ENCODE assay signal across 25 cellular contexts in genomic region chr2:223562078-223562477, GRCh38. TPM values are rescaled to one million over a fixed set of nuclear protein-coding genes. Genes with fewer than 3 reads are reported as not detected.
"Had no signal": no experiment of that assay in that cellular context is flagged by ENCODE, and none has a peak within 500 bp of the region (broad histone marks: within the 10 kb centered on the region; RNA-seq: fewer than 3 reads in every experiment).

No MANE protein-coding gene starts in this region.

- H3K4me1 ChIP-seq: adrenal gland, breast epithelium had no signal

- H3K27ac ChIP-seq: adrenal gland, breast epithelium had no signal

- H3K27me3 ChIP-seq: adrenal gland, breast epithelium, MG63 had no signal

- H3K9me3 Mint-ChIP-seq: activated CD8-positive, alpha-beta T cell treated with anti-CD3 and anti-CD28 coated beads for 36 hours; activated naive CD8-positive, alpha-beta T cell treated with anti-CD3 and anti-CD28 coated beads, Interleukin-2, amount 10 ng/mL, durations not matched to agents 7 days and 5 days; activated T-helper 2 cell treated with anti-CD3 and anti-CD28 coated beads, Interferon-gamma antibody, Interleukin-2, Interleukin-4, amounts not matched to agents 10 μg/mL and 5 μg/mL and 100 μg/mL, durations not matched to agents 14 hours and 24 hours and 36 hours; T-helper 1 cell treated with Interleukin-12 subunit alpha and Interleukin-12 subunit beta and Interleukin-4 antibody, amounts not matched to agents 30 μg/mL and 1 μg/mL, for 36 hours had no signal

- ATAC-seq: activated CD4-positive, CD25-positive, alpha-beta regulatory T cell treated with anti-CD3 and anti-CD28 coated beads, Interleukin-2, amount 50 U/mL, for 24 hours; activated CD8-positive, alpha-beta T cell treated with anti-CD3 and anti-CD28 coated beads for 36 hours; activated T-cell treated with anti-CD3 and anti-CD28 coated beads, Interleukin-2, amount 50 U/mL, for 72 hours had no signal

- H3K36me3 ChIP-seq: adrenal gland, breast epithelium, MG63 had no signal

- H3K27me3 Mint-ChIP-seq: activated CD8-positive, alpha-beta T cell treated with anti-CD3 and anti-CD28 coated beads for 36 hours; activated naive CD8-positive, alpha-beta T cell treated with anti-CD3 and anti-CD28 coated beads, Interleukin-2, amount 10 ng/mL, durations not matched to agents 7 days and 5 days had no signal

- H3K4me3 ChIP-seq: adrenal gland, breast epithelium, MG63 had no signal

- H3K4me3 Mint-ChIP-seq: activated CD8-positive, alpha-beta T cell treated with anti-CD3 and anti-CD28 coated beads for 36 hours; activated naive CD8-positive, alpha-beta T cell treated with anti-CD3 and anti-CD28 coated beads, Interleukin-2, amount 10 ng/mL, durations not matched to agents 7 days and 5 days; activated T-cell treated with anti-CD3 and anti-CD28 coated beads, Interleukin-2, amount 50 U/mL, for 72 hours; T-helper 1 cell treated with Interleukin-12 subunit alpha and Interleukin-12 subunit beta and Interleukin-4 antibody, amounts not matched to agents 30 μg/mL and 1 μg/mL, for 36 hours had no signal

- DNase-seq: activated CD4-positive, alpha-beta T cell treated with anti-CD3 and anti-CD28 coated beads for 4 hours; activated CD8-positive, alpha-beta memory T cell treated with anti-CD3 and anti-CD28 coated beads, Interleukin-2, amount 50 U/mL, for 4 hours; activated CD8-positive, alpha-beta T cell treated with anti-CD3 and anti-CD28 coated beads for 36 hours; activated naive CD4-positive, alpha-beta T cell treated with anti-CD3 and anti-CD28 coated beads, Interleukin-2, amount 50 U/mL, for 16 hours; activated naive CD8-positive, alpha-beta T cell treated with anti-CD3 and anti-CD28 coated beads, Interleukin-2, amount 10 ng/mL, durations not matched to agents 7 days and 5 days; activated T-cell treated with anti-CD3 and anti-CD28 coated beads, Interleukin-2, amount 50 U/mL, for 72 hours; adrenal gland; aorta; caudate nucleus; MG63; MV-4-11; NCI-H1092 treated with DMSO at 0.1 percent for 48 hours; NCI-H1417 treated with DMSO at 0.1 percent for 48 hours; NCI-H1694; NCI-H2029; NCI-H2107; NCI-H2171 treated with DMSO at 0.1 percent for 48 hours; NCI-H226; NCI-H526; NCI-H82; SHP77 treated with DMSO at 0.1 percent for 48 hours had no signal

- H3K36me3 Mint-ChIP-seq: activated naive CD8-positive, alpha-beta T cell treated with anti-CD3 and anti-CD28 coated beads, Interleukin-2, amount 10 ng/mL, durations not matched to agents 7 days and 5 days had no signal

- H3K4me1 Mint-ChIP-seq: activated naive CD8-positive, alpha-beta T cell treated with anti-CD3 and anti-CD28 coated beads, Interleukin-2, amount 10 ng/mL, durations not matched to agents 7 days and 5 days had no signal

- H3K27ac Mint-ChIP-seq: activated CD8-positive, alpha-beta T cell treated with anti-CD3 and anti-CD28 coated beads for 36 hours; activated naive CD8-positive, alpha-beta T cell treated with anti-CD3 and anti-CD28 coated beads, Interleukin-2, amount 10 ng/mL, durations not matched to agents 7 days and 5 days; activated T-cell treated with anti-CD3 and anti-CD28 coated beads, Interleukin-2, amount 50 U/mL, for 72 hours; activated T-helper 2 cell treated with anti-CD3 and anti-CD28 coated beads, Interferon-gamma antibody, Interleukin-2, Interleukin-4, amounts not matched to agents 10 μg/mL and 5 μg/mL and 100 μg/mL, durations not matched to agents 14 hours and 24 hours and 36 hours; T-helper 1 cell treated with Interleukin-12 subunit alpha and Interleukin-12 subunit beta and Interleukin-4 antibody, amounts not matched to agents 30 μg/mL and 1 μg/mL, for 36 hours had no signal

- H3K9me3 ChIP-seq: breast epithelium, MG63 had no signal

RNA-seq across cellular contexts. Expression of gene SCG2, which starts 40.1 kb away (rescaled TPM):
- total RNA-seq: activated CD8-positive, alpha-beta T cell treated with anti-CD3 and anti-CD28 coated beads for 36 hours; activated naive CD8-positive, alpha-beta T cell treated with anti-CD3 and anti-CD28 coated beads, Interleukin-2, amount 10 ng/mL, durations not matched to agents 7 days and 5 days; activated T-cell treated with anti-CD3 and anti-CD28 coated beads, Interleukin-2, amount 50 U/mL, for 72 hours; activated T-helper 2 cell treated with anti-CD3 and anti-CD28 coated beads, Interferon-gamma antibody, Interleukin-2, Interleukin-4, amounts not matched to agents 10 μg/mL and 5 μg/mL and 100 μg/mL, durations not matched to agents 14 hours and 24 hours and 36 hours had no signal
